ENCODE assay signal across 2 cellular contexts in genomic region chr12:108122644-108123043, GRCh38.
TF ChIP-seq lines count a peak whose summit lies in the region.

No MANE protein-coding gene starts in this region.

TF ChIP-seq in HEK293, 187 proteins besides CTCF, POLR2A, EP300 and RAD21:
- TF ChIP-seq WT1 (tag by site-specific recombination; IDR thresholded peaks at IDR 0.05) (no peak), ZNF132 (tag by site-specific recombination; IDR thresholded peaks at IDR 0.05; ENCODE audit: borderline replicate concordance) (peak; percentile 84; the same call in 1 of the 2 replicates)

TF ChIP-seq in K562, 482 proteins besides CTCF, POLR2A, EP300 and RAD21:
- TF ChIP-seq REST (CRISPR knock-in tag; IDR thresholded peaks at IDR 0.05; ENCODE audit: low read depth): peak; percentile 22; the same call in 1 of the 2 replicates
- TF ChIP-seq ZNF431 (CRISPR knock-in tag; IDR thresholded peaks at IDR 0.05): no peak
- TF ChIP-seq THRB (CRISPR knock-in tag; conservative IDR thresholded peaks at IDR 0.05): 0 out of 2 replicates have a peak, but pooled peaks have one; percentile 13
- TF ChIP-seq POU5F1 (IDR thresholded peaks at IDR 0.05; ENCODE audit: borderline replicate concordance, low read depth, low read length, partially characterized antibody): no peak
- peak; percentile 7; the same call in 1 of the 2 replicates for TF ChIP-seq HDAC2 (IDR thresholded peaks at IDR 0.05)
- TF ChIP-seq SMAD4 (CRISPR knock-in tag; conservative IDR thresholded peaks at IDR 0.05): 0 out of 2 replicates have a peak, but pooled peaks have one; percentile 3
- TF ChIP-seq ZBTB2 (IDR thresholded peaks at IDR 0.05): 0 out of 2 replicates have a peak, but pooled peaks have one; percentile 36
- TF ChIP-seq, protein P1, sequence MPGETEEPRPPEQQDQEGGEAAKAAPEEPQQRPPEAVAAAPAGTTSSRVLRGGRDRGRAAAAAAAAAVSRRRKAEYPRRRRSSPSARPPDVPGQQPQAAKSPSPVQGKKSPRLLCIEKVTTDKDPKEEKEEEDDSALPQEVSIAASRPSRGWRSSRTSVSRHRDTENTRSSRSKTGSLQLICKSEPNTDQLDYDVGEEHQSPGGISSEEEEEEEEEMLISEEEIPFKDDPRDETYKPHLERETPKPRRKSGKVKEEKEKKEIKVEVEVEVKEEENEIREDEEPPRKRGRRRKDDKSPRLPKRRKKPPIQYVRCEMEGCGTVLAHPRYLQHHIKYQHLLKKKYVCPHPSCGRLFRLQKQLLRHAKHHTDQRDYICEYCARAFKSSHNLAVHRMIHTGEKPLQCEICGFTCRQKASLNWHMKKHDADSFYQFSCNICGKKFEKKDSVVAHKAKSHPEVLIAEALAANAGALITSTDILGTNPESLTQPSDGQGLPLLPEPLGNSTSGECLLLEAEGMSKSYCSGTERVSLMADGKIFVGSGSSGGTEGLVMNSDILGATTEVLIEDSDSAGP (CRISPR knock-in tag; IDR thresholded peaks at IDR 0.05): no peak
- no peak for TF ChIP-seq TEAD4 (IDR thresholded peaks at IDR 0.05; ENCODE audit: low read length)
- no peak for TF ChIP-seq TEAD4 (CRISPR knock-in tag; IDR thresholded peaks at IDR 0.05; ENCODE audit: borderline replicate concordance)
- peak; percentile 81; the same call in 1 of the 2 replicates for TF ChIP-seq OTX1 (CRISPR knock-in tag; IDR thresholded peaks at IDR 0.05)
- 0 out of 2 replicates have a peak, but pooled peaks have one; percentile 15 for TF ChIP-seq ZNF766 (CRISPR knock-in tag; conservative IDR thresholded peaks at IDR 0.05)
- 0 out of 2 replicates have a peak, but pooled peaks have one; percentile 36 for TF ChIP-seq NR4A1 (CRISPR knock-in tag; IDR thresholded peaks at IDR 0.05)
- no peak for TF ChIP-seq NR4A1 (tag; IDR thresholded peaks at IDR 0.05)
- TF ChIP-seq, protein P2, sequence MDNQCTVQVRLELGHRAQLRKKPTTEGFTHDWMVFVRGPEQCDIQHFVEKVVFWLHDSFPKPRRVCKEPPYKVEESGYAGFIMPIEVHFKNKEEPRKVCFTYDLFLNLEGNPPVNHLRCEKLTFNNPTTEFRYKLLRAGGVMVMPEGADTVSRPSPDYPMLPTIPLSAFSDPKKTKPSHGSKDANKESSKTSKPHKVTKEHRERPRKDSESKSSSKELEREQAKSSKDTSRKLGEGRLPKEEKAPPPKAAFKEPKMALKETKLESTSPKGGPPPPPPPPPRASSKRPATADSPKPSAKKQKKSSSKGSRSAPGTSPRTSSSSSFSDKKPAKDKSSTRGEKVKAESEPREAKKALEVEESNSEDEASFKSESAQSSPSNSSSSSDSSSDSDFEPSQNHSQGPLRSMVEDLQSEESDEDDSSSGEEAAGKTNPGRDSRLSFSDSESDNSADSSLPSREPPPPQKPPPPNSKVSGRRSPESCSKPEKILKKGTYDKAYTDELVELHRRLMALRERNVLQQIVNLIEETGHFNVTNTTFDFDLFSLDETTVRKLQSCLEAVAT (IDR thresholded peaks at IDR 0.05): peak in 1 of 2 experiments; percentile 35; a peak in 1 of 4 replicates
- peak; percentile 75; the same call in 1 of the 2 replicates for TF ChIP-seq ELF4 (CRISPR knock-in tag; IDR thresholded peaks at IDR 0.05)
- TF ChIP-seq NFRKB (IDR thresholded peaks at IDR 0.05; ENCODE audit: low read depth): peak; percentile 54; the same call in 1 of the 2 replicates
- TF ChIP-seq, protein P3, sequence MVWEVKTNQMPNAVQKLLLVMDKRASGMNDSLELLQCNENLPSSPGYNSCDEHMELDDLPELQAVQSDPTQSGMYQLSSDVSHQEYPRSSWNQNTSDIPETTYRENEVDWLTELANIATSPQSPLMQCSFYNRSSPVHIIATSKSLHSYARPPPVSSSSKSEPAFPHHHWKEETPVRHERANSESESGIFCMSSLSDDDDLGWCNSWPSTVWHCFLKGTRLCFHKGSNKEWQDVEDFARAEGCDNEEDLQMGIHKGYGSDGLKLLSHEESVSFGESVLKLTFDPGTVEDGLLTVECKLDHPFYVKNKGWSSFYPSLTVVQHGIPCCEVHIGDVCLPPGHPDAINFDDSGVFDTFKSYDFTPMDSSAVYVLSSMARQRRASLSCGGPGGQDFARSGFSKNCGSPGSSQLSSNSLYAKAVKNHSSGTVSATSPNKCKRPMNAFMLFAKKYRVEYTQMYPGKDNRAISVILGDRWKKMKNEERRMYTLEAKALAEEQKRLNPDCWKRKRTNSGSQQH (CRISPR knock-in tag; IDR thresholded peaks at IDR 0.05): 0 out of 2 replicates have a peak, but pooled peaks have one; percentile 24
- no peak for TF ChIP-seq TRIM28 (IDR thresholded peaks at IDR 0.05)
